In the genomic region with DNA sequence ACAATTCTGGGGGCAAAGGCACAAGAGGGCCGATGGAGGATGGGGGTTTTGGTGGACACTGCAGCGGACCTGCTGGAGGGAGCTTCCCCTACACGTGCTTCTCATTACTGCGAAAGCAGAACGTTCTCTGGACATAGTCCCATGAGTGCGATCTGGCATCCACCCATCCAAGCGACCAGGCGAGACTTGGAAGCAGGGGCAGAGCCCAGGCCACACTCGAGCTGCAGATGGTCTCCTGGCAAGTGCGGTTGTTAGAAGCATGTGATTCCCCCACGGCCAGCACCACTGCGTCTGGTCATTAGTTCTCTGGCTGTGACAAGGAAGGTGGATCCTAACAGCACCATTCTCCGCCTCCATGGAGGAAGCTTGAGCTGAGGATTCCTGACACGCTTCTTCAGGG, we compare ENCODE assay signal across 20 cellular contexts.
"Had no signal": no experiment of that assay in that cellular context is flagged by ENCODE, and none has a peak within 500 bp of the region (broad histone marks: within the 10 kb centered on the region; RNA-seq: fewer than 3 reads in every experiment).

No MANE protein-coding gene starts in this region.

- H3K4me1 ChIP-seq: breast epithelium, SJCRH30 had no signal

- H3K4me3 ChIP-seq: breast epithelium, SJCRH30 had no signal

- DNase-seq: activated CD4-positive, alpha-beta T cell treated with anti-CD3 and anti-CD28 coated beads for 48 hours; activated CD4-positive, alpha-beta T cell treated with anti-CD3 and anti-CD28 coated beads, Interleukin-2, amount 50 U/mL, for 4 hours; activated CD4-positive, CD25-positive, alpha-beta regulatory T cell treated with anti-CD3 and anti-CD28 coated beads, Interleukin-2, amount 50 U/mL, for 72 hours; activated CD8-positive, alpha-beta memory T cell treated with anti-CD3 and anti-CD28 coated beads, Interleukin-2, amount 50 U/mL, for 48 hours; activated CD8-positive, alpha-beta T cell treated with anti-CD3 and anti-CD28 coated beads, Interleukin-2, amount 10 ng/mL, durations not matched to agents 7 days and 5 days; activated effector memory CD4-positive, alpha-beta T cell treated with Interleukin-2 at 50 U/mL for 16 hours; activated naive CD4-positive, alpha-beta T cell; activated T-cell treated with anti-CD3 and anti-CD28 coated beads, Interleukin-2, amount 50 U/mL, for 1 hour; KG1; NCI-H1048; NCI-H1417; NCI-H1930; NCI-H2227 treated with DMSO at 0.1 percent for 48 hours; NCI-H526; NCI-H774; NK-92 treated with Interleukin-12 subunit alpha and Interleukin-12 subunit beta, amount 100 ng/mL, for 24 hours; OCI-M1; RPMI8226; SJCRH30 had no signal

- H3K27ac ChIP-seq: breast epithelium, SJCRH30 had no signal

- H3K9me3 ChIP-seq: breast epithelium, SJCRH30 had no signal

- H3K27me3 ChIP-seq: SJCRH30 had no signal

- H3K36me3 ChIP-seq: breast epithelium, SJCRH30 had no signal
